In the genomic region with DNA sequence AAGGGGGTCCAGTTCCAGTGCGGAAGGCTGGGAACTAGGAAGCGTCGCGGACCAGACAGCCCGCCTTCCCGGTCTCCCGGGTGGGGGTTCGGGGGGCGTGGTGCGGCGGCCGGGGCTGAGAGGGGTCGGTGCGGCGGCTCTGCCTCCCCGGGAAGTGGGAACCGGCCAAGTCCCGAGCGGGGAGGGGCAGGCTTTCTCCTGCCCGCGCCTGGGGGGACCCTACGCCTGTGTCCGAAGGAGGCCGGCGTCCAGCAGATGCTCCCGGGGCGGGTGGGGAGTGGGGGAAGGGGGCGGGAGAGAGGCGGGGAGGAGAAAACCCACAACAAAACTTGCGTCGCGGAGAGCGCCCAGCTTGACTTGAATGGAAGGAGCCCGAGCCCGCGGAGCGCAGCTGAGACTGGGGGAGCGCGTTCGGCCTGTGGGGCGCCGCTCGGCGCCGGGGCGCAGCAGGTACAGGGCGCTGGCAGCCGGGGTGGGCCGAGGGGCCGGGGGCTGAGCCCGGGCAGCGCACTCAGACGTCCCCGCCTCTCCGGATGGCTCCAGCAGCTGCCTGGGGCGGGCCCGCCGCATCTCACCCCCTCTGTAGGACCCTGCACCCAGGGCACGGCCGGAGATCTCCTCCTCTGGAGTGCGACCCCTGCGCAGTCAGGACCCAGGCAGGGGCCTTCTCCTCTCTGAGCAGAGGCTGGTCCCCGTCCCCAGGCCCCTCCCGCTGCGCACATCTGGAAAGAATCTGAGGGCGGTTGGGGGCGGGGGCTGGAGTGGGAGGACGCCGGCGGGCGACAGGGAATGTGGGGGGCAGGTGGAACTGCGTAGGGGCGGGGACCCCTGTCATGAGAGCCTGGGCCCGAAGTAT, we compare ENCODE assay signal across 8 cellular contexts. TPM values are rescaled to one million over a fixed set of nuclear protein-coding genes. Genes with fewer than 3 reads are reported as not detected.
DNase-seq lines count a peak whose midpoint lies in the region; ATAC-seq, FAIRE-seq and TF ChIP-seq lines count a peak whose summit lies in the region.

Gene PODN (plus strand): TSS at position 355 of the 856 bp plus-strand sequence. CDS start 7,643 bp downstream, outside the sequence.

- H2AFZ ChIP-seq in SK-N-SH (ENCODE audit: low read depth): no peak within 1 kb of the TSS; the same call in 1 of the 2 replicates
- H2AFZ ChIP-seq in neuronal stem cell (ENCODE audit: low read length): peak within 1 kb of the TSS; percentile 94

- peak within 1 kb of the TSS; percentile 23 for H2BK15ac ChIP-seq in neuronal stem cell (ENCODE audit: low read length)

- no peak within 1 kb of the TSS for H4K8ac ChIP-seq in neuronal stem cell (ENCODE audit: low read depth, low read length)

- peaks cover 3 to 15% of the 10 kb centered on the region in 2 experiments; a peak in 2 of 4 replicates for H3K4me1 ChIP-seq in SK-N-SH (ENCODE audit: control insufficient read depth in 1 of 2, insufficient read depth in 2 of 2, low read depth in 1 of 2, low read length in 1 of 2)
- H3K4me1 ChIP-seq in foreskin keratinocyte: no peaks in the 10 kb centered on the region
- peaks cover 4 to 7% of the 10 kb centered on the region in 2 donors for H3K4me1 ChIP-seq in neuronal stem cell (ENCODE audit: control insufficient read depth in 2 of 2, insufficient read depth in 1 of 2, low read depth in 1 of 2, low read length in 2 of 2)

- TF ChIP-seq CTCF in SK-N-SH (IDR thresholded peaks at IDR 0.05): no peak
- no peak for TF ChIP-seq CTCF in foreskin keratinocyte (conservative IDR thresholded peaks at IDR 0.05)

- FAIRE-seq in H54 (lab: Jason Lieb, UNC): no peak

- no peak within 1 kb of the TSS for H3K14ac ChIP-seq in neuronal stem cell (ENCODE audit: low read length)

- no peak for TF ChIP-seq EP300 in SK-N-SH (IDR thresholded peaks at IDR 0.05; ENCODE audit: borderline replicate concordance in 1 of 2, low read depth in 1 of 2, low read length in 1 of 2)

- no peak within 1 kb of the TSS for H2AK5ac ChIP-seq in neuronal stem cell (ENCODE audit: low read depth, low read length)

- H3K4me3 ChIP-seq in SK-N-SH (ENCODE audit: low read depth in 2 of 2, low read length in 1 of 2): peak within 1 kb of the TSS; percentile 54
- H3K4me3 ChIP-seq in neuronal stem cell (ENCODE audit: low read length in 2 of 2): peak within 1 kb of the TSS; percentile 46 to 78

- CTCF ChIA-PET in SK-N-SH (lab: Yijun Ruan, JAX): interaction anchor here (0.6 to 2.1 kb wide), 4 partner anchors 14 to 248 kb away, joined by 3 to 7 read pairs (median 4); no protein-coding TSS in a partner anchor

- no peak for TF ChIP-seq POLR2A in H54 (IDR thresholded peaks at IDR 0.05; ENCODE audit: low read depth, low read length)

- H2BK120ac ChIP-seq in neuronal stem cell (ENCODE audit: low read depth, low read length): no peak within 1 kb of the TSS

- H3K9me2 ChIP-seq in SK-N-SH: no peaks in the 10 kb centered on the region

- DNase-seq in EH (ENCODE audit: low read depth): peak; percentile 75
- peak; percentile 86 for DNase-seq in SK-N-SH
- no peak for DNase-seq in foreskin keratinocyte
- no peak for DNase-seq in neuronal stem cell (ENCODE audit: low spot score)
- DNase-seq in NCI-H1105 (lab: John Stamatoyannopoulos, UW): no peak
- DNase-seq in NCI-H187 (lab: John Stamatoyannopoulos, UW): no peak
- no peak for DNase-seq in H54 (ENCODE audit: insufficient read length, low spot score)

- no peak within 1 kb of the TSS for H3K27ac ChIP-seq in SK-N-SH (ENCODE audit: low read depth in 2 of 2, low read length in 1 of 2)
- H3K27ac ChIP-seq in foreskin keratinocyte: no peak within 1 kb of the TSS
- no peak within 1 kb of the TSS for H3K27ac ChIP-seq in neuronal stem cell (replicated peaks; ENCODE audit: low read length)

- H3K36me3 ChIP-seq in SK-N-SH (replicated peaks in 1 of 2; ENCODE audit: control insufficient read depth in 1 of 2, insufficient read depth in 2 of 2, low read length in 1 of 2): no peaks in the 10 kb centered on the region
- no peaks in the 10 kb centered on the region for H3K36me3 ChIP-seq in neuronal stem cell (replicated peaks in 1 of 2; ENCODE audit: control insufficient read depth in 2 of 2, insufficient read depth in 2 of 2, low read length in 2 of 2)

- H2BK12ac ChIP-seq in neuronal stem cell (ENCODE audit: low read length): no peak within 1 kb of the TSS

- H3K18ac ChIP-seq in neuronal stem cell (ENCODE audit: low read length): peak within 1 kb of the TSS; percentile 84

- H3K79me1 ChIP-seq in neuronal stem cell (ENCODE audit: low read depth, low read length): no peaks in the 10 kb centered on the region

- H4K91ac ChIP-seq in neuronal stem cell (ENCODE audit: low read depth, low read length, poor library complexity): no peak within 1 kb of the TSS

- WGBS in SK-N-SH (ENCODE audit: low lambda C conversion rate): 10% methylated on average over 36 of the region's 74 CpGs
- WGBS in neuronal stem cell (ENCODE audit: extremely low coverage in 2 of 2, insufficient read length in 2 of 2, insufficient replicate concordance in 1 of 2), 2 donors: no CpG with 5 or more reads among the region's 74 CpGs

- no peaks in the 10 kb centered on the region for H4K20me1 ChIP-seq in SK-N-SH (ENCODE audit: insufficient read depth)

- no peak within 1 kb of the TSS for H3K4ac ChIP-seq in neuronal stem cell (ENCODE audit: low read length)

- H3K79me2 ChIP-seq in SK-N-SH (ENCODE audit: insufficient read depth): no peaks in the 10 kb centered on the region

- H3K23ac ChIP-seq in neuronal stem cell (ENCODE audit: low read depth, low read length, poor library complexity): peak within 1 kb of the TSS; percentile 56

- TF ChIP-seq RAD21 in SK-N-SH (IDR thresholded peaks at IDR 0.05; ENCODE audit: low read length): no peak

- ATAC-seq in foreskin keratinocyte (peak; percentile 48), HG02642 (IDR thresholded peaks at IDR 0.05; ENCODE audit: poor library complexity, unreplicated experiment) (no peak)

- no peaks in the 10 kb centered on the region for H3K9me3 ChIP-seq in SK-N-SH
- H3K9me3 ChIP-seq in neuronal stem cell (replicated peaks in 1 of 2; ENCODE audit: control insufficient read depth in 2 of 2, insufficient read depth in 1 of 2, low read depth in 1 of 2, low read length in 2 of 2): no peaks in the 10 kb centered on the region

- H3K9ac ChIP-seq in SK-N-SH (peak within 1 kb of the TSS; percentile 39; the same call in 1 of the 2 replicates), neuronal stem cell (ENCODE audit: low read depth, low read length, poor library complexity) (peak within 1 kb of the TSS; percentile 66)

- POLR2A ChIA-PET in SK-N-SH (lab: Yijun Ruan, JAX): no interaction called here

- peak within 1 kb of the TSS; percentile 68 for H2BK5ac ChIP-seq in neuronal stem cell (ENCODE audit: low read length)

- peak within 1 kb of the TSS; percentile 97 for H3K4me2 ChIP-seq in SK-N-SH
- peak within 1 kb of the TSS; percentile 84 for H3K4me2 ChIP-seq in neuronal stem cell (ENCODE audit: insufficient read depth, low read length, poor library complexity, severe bottlenecking)

- H3F3A ChIP-seq in SK-N-SH (replicated peaks; ENCODE audit: insufficient read depth): no peaks in the 10 kb centered on the region

- no peaks in the 10 kb centered on the region for H3K27me3 ChIP-seq in SK-N-SH (ENCODE audit: insufficient read depth)
- peaks cover 79% of the 10 kb centered on the region for H3K27me3 ChIP-seq in foreskin keratinocyte
- peaks cover 10 to 80% (median 47%) of the 10 kb centered on the region in 3 experiments for H3K27me3 ChIP-seq in neuronal stem cell (ENCODE audit: control insufficient read depth in 3 of 3, insufficient read depth in 3 of 3, low read depth in 1 of 3, low read length in 3 of 3)

TF ChIP-seq in SK-N-SH, 30 proteins besides CTCF, POLR2A, EP300 and RAD21:
- TF ChIP-seq TCF12 (IDR thresholded peaks at IDR 0.05) (0 out of 2 replicates have a peak, but pooled peaks have one; percentile 6), SMC3 (IDR thresholded peaks at IDR 0.05; ENCODE audit: low read depth, low read length) (no peak), GATA2 (CRISPR knock-in tag; IDR thresholded peaks at IDR 0.05) (no peak)
- TF ChIP-seq, protein P1, sequence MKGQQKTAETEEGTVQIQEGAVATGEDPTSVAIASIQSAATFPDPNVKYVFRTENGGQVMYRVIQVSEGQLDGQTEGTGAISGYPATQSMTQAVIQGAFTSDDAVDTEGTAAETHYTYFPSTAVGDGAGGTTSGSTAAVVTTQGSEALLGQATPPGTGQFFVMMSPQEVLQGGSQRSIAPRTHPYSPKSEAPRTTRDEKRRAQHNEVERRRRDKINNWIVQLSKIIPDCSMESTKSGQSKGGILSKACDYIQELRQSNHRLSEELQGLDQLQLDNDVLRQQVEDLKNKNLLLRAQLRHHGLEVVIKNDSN (IDR thresholded peaks at IDR 0.05; ENCODE audit: borderline replicate concordance, low read depth): no peak

RNA-seq across cellular contexts. Expression of gene PODN, which starts in this region (rescaled TPM):
- polyA plus RNA-seq in SK-N-SH (2012; rRNA removed) (2.0 and 2.9 TPM in 2 replicates), foreskin keratinocyte (not detected in 2 replicates)
- polyA plus RNA-seq in SK-N-SH (2012; cell fraction: cytosol; rRNA removed): 1.2 and 2.7 TPM in 2 replicates
- polyA plus RNA-seq in SK-N-SH (2012; cell fraction: nucleus; rRNA removed): 6.3 TPM in 2 replicates
- total RNA-seq in foreskin keratinocyte: not detected in 2 replicates
- 0.20 TPM for polyA plus RNA-seq in neuronal stem cell (2013, experiment 1 of 2)
- 0.19 TPM for polyA plus RNA-seq in neuronal stem cell (2013, experiment 2 of 2)

Comparison
In these comparisons a context has a peak if more than half of its experiments do, and no peak if none do; other contexts are left out.
1. Peak in ATAC-seq in foreskin keratinocyte; RNA of the gene not detected or under 1 TPM.
2. DNase-seq: peak in EH (single experiment) and SK-N-SH (single experiment); none in foreskin keratinocyte (0 of 2), neuronal stem cell (single experiment), NCI-H1105 (single experiment), NCI-H187 (0 of 2) and H54 (single experiment).